In the genomic region with DNA sequence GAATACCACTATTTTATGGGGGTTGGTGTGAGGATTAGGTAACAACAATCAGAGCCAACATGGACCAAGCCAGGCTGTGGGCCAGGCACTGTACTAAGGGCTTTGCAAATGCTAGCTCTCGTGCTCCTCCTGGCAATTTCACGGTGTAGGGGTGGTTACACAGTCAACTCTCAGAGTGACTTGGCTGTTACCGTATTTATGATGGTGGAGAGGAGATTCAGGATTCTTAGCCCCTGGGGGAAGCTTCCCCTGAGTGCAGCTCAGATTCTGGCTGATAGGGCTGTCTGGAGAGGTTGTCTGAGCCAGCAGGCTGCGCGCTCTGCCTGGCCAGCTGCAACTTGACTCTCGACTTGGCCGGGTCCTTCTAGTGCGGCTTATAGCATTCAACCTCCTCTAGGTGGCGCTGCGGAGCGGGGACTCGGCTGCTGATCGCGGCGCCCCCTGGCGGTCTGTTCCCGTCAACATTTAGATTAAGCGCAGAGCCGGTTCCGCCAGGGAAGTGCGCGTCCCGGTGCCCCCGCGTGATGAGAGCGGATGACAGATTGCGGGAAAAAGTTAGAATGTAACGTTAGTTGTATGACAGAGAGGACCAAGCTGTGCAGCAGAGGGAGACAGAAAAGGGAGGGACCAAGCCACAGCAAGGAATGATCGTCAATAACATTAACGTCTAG, we compare ENCODE assay signal across 8 cellular contexts. TPM values are rescaled to one million over a fixed set of nuclear protein-coding genes. Genes with fewer than 3 reads are reported as not detected.
A peak's percentile ranks its signal among the peaks of the same experiment; 100 is the strongest.
DNase-seq lines count a peak whose midpoint lies in the region; ATAC-seq lines count a peak whose summit lies in the region.

No MANE protein-coding gene starts in this region.

- CTCF ChIA-PET in activated CD4-positive, alpha-beta memory T cell treated with anti-CD3 and anti-CD28 coated beads for 36 hours (lab: Charles Lee), result interaction anchor here (0.6 to 7.5 kb wide), 68 partner anchors 9 to 404 kb away, joined by 3 to 139 read pairs (median 6); partner anchors contain the start of genes CSF2RB, EIF3D, IFT27 and IL2RB

- no peak overlapping the region for H3K4me3 Mint-ChIP-seq in activated CD4-positive, alpha-beta memory T cell treated with anti-CD3 and anti-CD28 coated beads for 36 hours

- no peak for ATAC-seq in GM18858 (IDR thresholded peaks at IDR 0.05; ENCODE audit: unreplicated experiment)

- H3K36me3 Mint-ChIP-seq in activated CD4-positive, alpha-beta memory T cell treated with anti-CD3 and anti-CD28 coated beads for 36 hours, result no peaks in the 10 kb centered on the region

- H3K9me3 Mint-ChIP-seq in activated CD4-positive, alpha-beta memory T cell treated with anti-CD3 and anti-CD28 coated beads for 36 hours, result peaks cover 2% of the 10 kb centered on the region

- H3K27ac Mint-ChIP-seq in activated CD4-positive, alpha-beta memory T cell treated with anti-CD3 and anti-CD28 coated beads for 36 hours, result no peak overlapping the region

- intact Hi-C loops in activated CD4-positive, alpha-beta memory T cell treated with anti-CD3 and anti-CD28 coated beads for 36 hours (cut with micrococcal nuclease), result loop anchor here (1.0 to 10.0 kb wide), 6 partner anchors 74 to 339 kb away; partner anchors contain the start of gene IFT27

- peaks cover 28% of the 10 kb centered on the region for H3K4me1 Mint-ChIP-seq in activated CD4-positive, alpha-beta memory T cell treated with anti-CD3 and anti-CD28 coated beads for 36 hours (ENCODE audit: low read depth)

- DNase-seq in DMS53 treated with DMSO at 0.1 percent for 48 hours (lab: John Stamatoyannopoulos, UW; ENCODE audit: unreplicated experiment) (peak; percentile 0), HPDE6-E6E7 (ENCODE audit: extremely low spot score) (peak; percentile 63), NCI-H82 treated with DMSO at 0.1 percent for 48 hours (lab: John Stamatoyannopoulos, UW; ENCODE audit: unreplicated experiment) (peak; percentile 45), dermis microvascular lymphatic vessel endothelial cell (ENCODE audit: low read depth in 2 of 2) (peak; percentile 56 to 77), lung microvascular endothelial cell (ENCODE audit: low read depth in 2 of 2) (peak; percentile 85 to 88)
- DNase-seq in activated CD4-positive, alpha-beta memory T cell treated with anti-CD3 and anti-CD28 coated beads for 36 hours, result peak; percentile 96
- DNase-seq in stimulated activated CD8-positive, alpha-beta memory T cell treated with anti-CD3 and anti-CD28 coated beads, Interleukin-12 subunit alpha, Interleukin-12 subunit beta, amount 100 ng/mL, for 4 hours (ENCODE audit: low read depth), result peak; percentile 78

- peaks cover 2% of the 10 kb centered on the region for H3K27me3 Mint-ChIP-seq in activated CD4-positive, alpha-beta memory T cell treated with anti-CD3 and anti-CD28 coated beads for 36 hours

- POLR2A ChIA-PET in activated CD4-positive, alpha-beta memory T cell treated with anti-CD3 and anti-CD28 coated beads for 36 hours (lab: Charles Lee), result no interaction called here

RNA-seq across cellular contexts. Expression of gene NCF4, which starts 4.5 kb away (rescaled TPM):
- total RNA-seq in activated CD4-positive, alpha-beta memory T cell treated with anti-CD3 and anti-CD28 coated beads for 36 hours, result 1 to 10 TPM; 8.7 to 9.3 TPM
- total RNA-seq in dermis microvascular lymphatic vessel endothelial cell (0.13 TPM in 1 of 2 replicates, not detected in the other), lung microvascular endothelial cell (not detected in 2 replicates)

RNA-seq across cellular contexts. Expression of gene PVALB, which starts 39.4 kb away (rescaled TPM):
- not detected for total RNA-seq in activated CD4-positive, alpha-beta memory T cell treated with anti-CD3 and anti-CD28 coated beads for 36 hours
- total RNA-seq in dermis microvascular lymphatic vessel endothelial cell (not detected in 2 replicates), lung microvascular endothelial cell (not detected in 2 replicates)

RNA-seq across cellular contexts. Expression of gene CSF2RB, which starts 57.2 kb away (rescaled TPM):
- under 1 TPM; 0.22 to 0.48 TPM for total RNA-seq in activated CD4-positive, alpha-beta memory T cell treated with anti-CD3 and anti-CD28 coated beads for 36 hours
- 2.8 and 7.1 TPM in 2 replicates for total RNA-seq in dermis microvascular lymphatic vessel endothelial cell
- 1.4 and 2.0 TPM in 2 replicates for total RNA-seq in lung microvascular endothelial cell

Comparison
In these comparisons a context has a peak if more than half of its experiments do, and no peak if none do; other contexts are left out.
1. DNase-seq: peak in every context shown above with its lines; median percentile 96 in activated CD4-positive, alpha-beta memory T cell treated with anti-CD3 and anti-CD28 coated beads for 36 hours; 86 in lung microvascular endothelial cell; 78 in stimulated activated CD8-positive, alpha-beta memory T cell treated with anti-CD3 and anti-CD28 coated beads, Interleukin-12 subunit alpha, Interleukin-12 subunit beta, amount 100 ng/mL, for 4 hours; 66 in dermis microvascular lymphatic vessel endothelial cell; 63 in HPDE6-E6E7; 45 in NCI-H82 treated with DMSO at 0.1 percent for 48 hours; 0 in DMS53 treated with DMSO at 0.1 percent for 48 hours.